12 cellular contexts compared by ENCODE assay signal in the genomic region with DNA sequence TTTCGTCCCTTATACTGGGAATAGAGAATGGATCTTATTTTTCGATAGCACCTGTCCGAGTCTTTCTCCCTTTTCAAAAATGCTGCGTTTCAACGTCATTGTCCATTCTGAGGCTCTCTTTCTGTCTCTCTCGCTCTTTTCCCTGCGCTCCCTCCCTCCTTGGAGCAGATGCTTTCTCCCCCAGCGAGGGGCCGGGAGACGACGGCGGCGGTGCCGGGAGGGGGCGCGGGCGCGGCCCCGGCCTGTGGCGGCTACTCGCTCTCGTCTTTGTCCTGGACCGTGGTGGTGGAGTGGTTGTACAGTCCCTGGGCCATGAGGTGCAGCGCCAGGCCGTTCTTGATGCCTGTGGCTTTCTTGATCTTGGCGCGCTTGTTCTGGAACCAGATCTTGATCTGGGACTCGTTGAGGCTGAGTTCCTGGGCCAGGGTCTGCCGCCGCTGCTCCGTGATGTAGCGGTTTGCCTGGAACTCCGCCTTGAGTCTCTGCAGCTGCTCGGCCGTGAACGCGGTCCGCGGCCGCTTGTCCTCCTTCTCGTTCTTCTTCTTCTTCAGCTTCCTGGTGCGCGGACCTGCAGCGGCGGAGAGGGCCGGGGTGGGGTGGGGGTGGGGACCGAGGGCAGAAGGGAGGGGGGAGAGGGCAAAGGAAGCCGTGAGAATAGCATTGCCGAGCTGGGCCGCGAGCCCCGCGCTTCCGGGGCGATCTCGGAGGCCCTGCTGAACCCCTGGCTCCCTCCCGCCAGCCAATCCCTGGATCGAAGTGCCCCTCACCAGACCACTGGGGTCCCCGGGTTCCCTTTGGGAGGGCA. TPM values are rescaled to one million over a fixed set of nuclear protein-coding genes. Genes with fewer than 3 reads are reported as not detected.
A peak's percentile ranks its signal among the peaks of the same experiment; 100 is the strongest.
DNase-seq lines count a peak whose midpoint lies in the region; ATAC-seq and TF ChIP-seq lines count a peak whose summit lies in the region.
"Had no signal": no experiment of that assay in that cellular context is flagged by ENCODE, and none has a peak within 500 bp of the region (broad histone marks: within the 10 kb centered on the region; RNA-seq: fewer than 3 reads in every experiment).

No MANE protein-coding gene starts in this region.

- peak overlapping the region; percentile 92 for H3K4me3 ChIP-seq in AG04449 (ENCODE audit: low read depth, low read length)

- no peak overlapping the region for H2BK5ac ChIP-seq in H9 (ENCODE audit: insufficient read length, low read length)

- H3T11ph ChIP-seq in H9 (ENCODE audit: low read length), result no peak overlapping the region

- POLR2A ChIA-PET in AG04449 (lab: Yijun Ruan, JAX), result interaction anchor here (1.3 kb wide), 1 partner anchor 174 kb away, joined by 3 read pairs; no protein-coding TSS in a partner anchor

- no peak overlapping the region for H4K8ac ChIP-seq in H9 (replicated peaks; ENCODE audit: insufficient read length, low read depth, low read length)

- ATAC-seq in effector memory CD8-positive, alpha-beta T cell (replicated peaks), result no peak
- ATAC-seq in HG02623 (IDR thresholded peaks at IDR 0.05; ENCODE audit: unreplicated experiment), result no peak
- no peak for ATAC-seq in GM21360 (IDR thresholded peaks at IDR 0.05; ENCODE audit: unreplicated experiment)
- ATAC-seq: body of pancreas had no signal

- no peak for DNase-seq in AG04449 (ENCODE audit: low read depth, low spot score)
- peak; percentile 67 for DNase-seq in H9
- DNase-seq in effector memory CD8-positive, alpha-beta T cell, result no peak
- DNase-seq in nephron progenitor cell, result peak; percentile 56
- DNase-seq in AG08396 (ENCODE audit: low spot score), result no peak
- DNase-seq in NCI-H226, result no peak
- DNase-seq: activated CD4-positive, CD25-positive, alpha-beta regulatory T cell; body of pancreas; Calu3 had no signal

- H3K4ac ChIP-seq in H9 (ENCODE audit: low read depth, low read length), result no peak overlapping the region

- H3K4me1 ChIP-seq in H9 (ENCODE audit: insufficient read depth, low read length), result no peaks in the 10 kb centered on the region

- TF ChIP-seq CTCF in AG04449 (IDR thresholded peaks at IDR 0.05; ENCODE audit: insufficient read depth, low read length, missing control alignments) (no peak), H9 (conservative IDR thresholded peaks at IDR 0.05) (no peak), nephron progenitor cell (IDR thresholded peaks at IDR 0.05) (no peak)

- no CpG with 5 or more reads among the region's 59 CpGs for WGBS in H9 (ENCODE audit: extremely low coverage, insufficient read length, low lambda C conversion rate)

- H3K9ac ChIP-seq in H9 (ENCODE audit: extremely low read depth, insufficient read length, low read length), result no peak overlapping the region

- peak overlapping the region; percentile 60 for H3K4me2 ChIP-seq in H9 (ENCODE audit: insufficient read depth, insufficient read length, low read length)

- H2BK12ac ChIP-seq in H9 (ENCODE audit: insufficient read length, low read depth, low read length), result no peak overlapping the region

- H2BK20ac ChIP-seq in H9 (ENCODE audit: low read depth, low read length, poor library complexity, severe bottlenecking), result no peak overlapping the region

- H3K14ac ChIP-seq in H9 (ENCODE audit: insufficient read depth, low read length), result no peak overlapping the region

- H3K9me3 Mint-ChIP-seq in H9, result peaks cover 3 to 15% of the 10 kb centered on the region in 2 experiments; a peak in 4 of 5 replicates
- no peaks in the 10 kb centered on the region for H3K9me3 Mint-ChIP-seq in effector memory CD8-positive, alpha-beta T cell
- no peaks in the 10 kb centered on the region for H3K9me3 Mint-ChIP-seq in nephron progenitor cell

- no peak overlapping the region for H2BK15ac ChIP-seq in H9 (ENCODE audit: low read depth, low read length)

- peaks cover 4% of the 10 kb centered on the region for H3K23me2 ChIP-seq in H9 (ENCODE audit: insufficient read length, low read depth, low read length, poor library complexity, severe bottlenecking)

- no peak overlapping the region for H3K18ac ChIP-seq in H9 (ENCODE audit: insufficient read length, low read depth, low read length)

- H3K27me3 Mint-ChIP-seq in H9 (ENCODE audit: low read depth), result peaks cover 96% of the 10 kb centered on the region
- H3K27me3 Mint-ChIP-seq in effector memory CD8-positive, alpha-beta T cell, result peaks cover 88% of the 10 kb centered on the region in 2 donors
- peaks cover 97% of the 10 kb centered on the region for H3K27me3 Mint-ChIP-seq in nephron progenitor cell (ENCODE audit: low read depth, poor library complexity)

- H4K91ac ChIP-seq in H9 (ENCODE audit: insufficient read length, low read depth, low read length), result no peak overlapping the region

- H3K4me3 Mint-ChIP-seq in H9, result peak overlapping the region; percentile 44 to 82
- peak overlapping the region; percentile 82 to 87 for H3K4me3 Mint-ChIP-seq in effector memory CD8-positive, alpha-beta T cell
- peak overlapping the region; percentile 75 for H3K4me3 Mint-ChIP-seq in nephron progenitor cell

- CTCF ChIA-PET in AG04449 (lab: Yijun Ruan, JAX), result interaction anchor here (0.9 to 4.2 kb wide), 4 partner anchors 13 to 621 kb away, joined by 3 to 39 read pairs (median 8); no protein-coding TSS in a partner anchor

- H2AFZ ChIP-seq in H9 (ENCODE audit: low read length), result no peak overlapping the region

- H2AK5ac ChIP-seq in H9 (ENCODE audit: insufficient read length, low read length), result no peak overlapping the region

- no peak overlapping the region for H2BK120ac ChIP-seq in H9 (ENCODE audit: low read depth, low read length, poor library complexity, severe bottlenecking)

- H3K79me2 ChIP-seq in H9 (ENCODE audit: insufficient read depth, low read length), result no peaks in the 10 kb centered on the region

- no peaks in the 10 kb centered on the region for H3K79me1 ChIP-seq in H9 (ENCODE audit: insufficient read depth, low read depth, low read length, poor library complexity, severe bottlenecking)

- H3K27ac Mint-ChIP-seq in H9 (no peak overlapping the region), nephron progenitor cell (no peak overlapping the region)
- H3K27ac Mint-ChIP-seq in effector memory CD8-positive, alpha-beta T cell, result no peak overlapping the region

- H3K56ac ChIP-seq in H9 (ENCODE audit: insufficient read length, low read depth, low read length), result no peak overlapping the region

- H3K4me1 Mint-ChIP-seq in H9 (peaks cover 34 to 57% of the 10 kb centered on the region in 2 experiments), nephron progenitor cell (peaks cover 42% of the 10 kb centered on the region)
- H3K4me1 Mint-ChIP-seq in effector memory CD8-positive, alpha-beta T cell (ENCODE audit: low read depth in 2 of 2), result peaks cover 10 to 12% of the 10 kb centered on the region in 2 donors

- H4K20me1 ChIP-seq in H9 (ENCODE audit: control insufficient read depth, insufficient read depth, insufficient read length), result no peaks in the 10 kb centered on the region

- no peak overlapping the region for H3K23ac ChIP-seq in H9 (ENCODE audit: insufficient read length, low read depth, low read length)

- H3K36me3 Mint-ChIP-seq in H9 (ENCODE audit: insufficient read depth in 1 of 3, low read depth in 3 of 3), result no peaks in the 10 kb centered on the region; a peak in 2 of 7 replicates
- H3K36me3 Mint-ChIP-seq in effector memory CD8-positive, alpha-beta T cell (ENCODE audit: insufficient read depth), result peaks cover 6% of the 10 kb centered on the region
- H3K36me3 Mint-ChIP-seq in nephron progenitor cell (ENCODE audit: low read depth), result no peaks in the 10 kb centered on the region

- no peak overlapping the region for H4K5ac ChIP-seq in H9 (ENCODE audit: insufficient read length, low read depth, low read length)

- no peaks in the 10 kb centered on the region for H3K9me3 ChIP-seq in H9 (ENCODE audit: control insufficient read depth, low read depth, low read length)
- H3K9me3 ChIP-seq: body of pancreas had no signal

- peaks cover 88% of the 10 kb centered on the region for H3K27me3 ChIP-seq in H9 (ENCODE audit: insufficient read depth, low read length)

- no peak overlapping the region for H3K27ac ChIP-seq in H9 (ENCODE audit: insufficient read length, low read depth, low read length)
- H3K27ac ChIP-seq: body of pancreas had no signal

RNA-seq across cellular contexts. Expression of gene EN1, which starts 4.6 kb away (rescaled TPM):
- not detected in 2 replicates for total RNA-seq in H9 (2021)
- total RNA-seq: body of pancreas, glomerular endothelial cell had no signal

Comparison
In these comparisons a context has a peak if more than half of its experiments do, and no peak if none do; other contexts are left out.
1. DNase-seq: peak in H9 (single experiment) and nephron progenitor cell (single experiment); none in AG04449 (single experiment), effector memory CD8-positive, alpha-beta T cell (0 of 3), AG08396 (single experiment) and NCI-H226 (single experiment).
2. Peak in every context shown above with its lines, with median percentiles within 50 percentile points of each other: H3K4me3 Mint-ChIP-seq.